24 cellular contexts compared by ENCODE assay signal in genomic region chrX:15546745-15547144, GRCh38. TPM values are rescaled to one million over a fixed set of nuclear protein-coding genes. Genes with fewer than 3 reads are reported as not detected.
A peak's percentile ranks its signal among the peaks of the same experiment; 100 is the strongest.
DNase-seq lines count a peak whose midpoint lies in the region; ATAC-seq, FAIRE-seq and TF ChIP-seq lines count a peak whose summit lies in the region.
"Had no signal": no experiment of that assay in that cellular context is flagged by ENCODE, and none has a peak within 500 bp of the region (broad histone marks: within the 10 kb centered on the region; RNA-seq: fewer than 3 reads in every experiment).

No MANE protein-coding gene starts in this region.

- intact Hi-C loops in upper lobe of right lung (cut with DNase I), result no loop called here

- H3K36me3 ChIP-seq in astrocyte (ENCODE audit: insufficient read depth, low read length) (no peaks in the 10 kb centered on the region), upper lobe of right lung (no peaks in the 10 kb centered on the region)

- FAIRE-seq in astrocyte (lab: Jason Lieb, UNC), result peak; percentile 96
- FAIRE-seq: D721Med had no signal

- DNase-seq in HT1080 (ENCODE audit: low read depth), result peak; percentile 2
- DNase-seq in NB4 (ENCODE audit: low read depth), result peak; percentile 61
- no peak for DNase-seq in astrocyte (ENCODE audit: low read depth)
- no peak for DNase-seq in upper lobe of right lung
- DNase-seq in T-cell, result no peak
- no peak for DNase-seq in islet precursor cell
- no peak for DNase-seq in HuH-7.5 (ENCODE audit: low spot score)
- DNase-seq: C1 segment of cervical spinal cord; DMS79 treated with DMSO at 0.1 percent for 48 hours; GM23248; NCI-H1092 treated with DMSO at 0.1 percent for 48 hours; NCI-H146; NCI-H2029 treated with DMSO at 0.1 percent for 48 hours; NCI-H2171; NCI-H446; NCI-H526 treated with DMSO at 0.1 percent for 48 hours; NK-92 treated with Interleukin-12 subunit alpha and Interleukin-12 subunit beta, amount 100 ng/mL, for 24 hours; RPMI8226; SHP77 treated with DMSO at 0.1 percent for 48 hours; SK-N-SH had no signal

- TF ChIP-seq CTCF in NB4 (IDR thresholded peaks at IDR 0.05; ENCODE audit: low read depth, low read length), result no peak
- TF ChIP-seq CTCF in astrocyte (IDR thresholded peaks at IDR 0.05; ENCODE audit: insufficient read depth, low read depth, low read length), result no peak
- no peak for TF ChIP-seq CTCF in upper lobe of right lung (IDR thresholded peaks at IDR 0.05)

- H3K9me3 ChIP-seq in astrocyte (ENCODE audit: insufficient read depth, low read depth, low read length) (no peaks in the 10 kb centered on the region), upper lobe of right lung (no peaks in the 10 kb centered on the region)
- H3K9me3 ChIP-seq: SK-N-SH had no signal

- no peaks in the 10 kb centered on the region for H3K27me3 ChIP-seq in astrocyte (ENCODE audit: insufficient read depth, low read length)
- H3K27me3 ChIP-seq in upper lobe of right lung, result no peaks in the 10 kb centered on the region

- POLR2A ChIA-PET in T-cell (lab: Charles Lee), result no interaction called here

- H3K9me3 Mint-ChIP-seq in astrocyte (ENCODE audit: unreplicated experiment) (no peaks in the 10 kb centered on the region), T-cell (no peaks in the 10 kb centered on the region)

- H3K27ac Mint-ChIP-seq in astrocyte (ENCODE audit: unreplicated experiment) (no peak overlapping the region), T-cell (no peak overlapping the region)

- H3K27me3 Mint-ChIP-seq in astrocyte (ENCODE audit: low read depth, unreplicated experiment), result no peaks in the 10 kb centered on the region
- peaks cover 1 to 53% of the 10 kb centered on the region in 2 donors for H3K27me3 Mint-ChIP-seq in T-cell

- no peak overlapping the region for H2AFZ ChIP-seq in astrocyte (ENCODE audit: low read depth, low read length)
- H2AFZ ChIP-seq: GM23248 had no signal

- H3K79me2 ChIP-seq in astrocyte (ENCODE audit: insufficient read depth, low read length), result no peaks in the 10 kb centered on the region

- no peak overlapping the region for H3K9ac ChIP-seq in astrocyte (ENCODE audit: low read length)
- H3K9ac ChIP-seq: GM23248, SK-N-SH had no signal

- CTCF ChIA-PET in T-cell (lab: Charles Lee), result no interaction called here

- H3K36me3 Mint-ChIP-seq in astrocyte (ENCODE audit: low read depth, unreplicated experiment) (no peaks in the 10 kb centered on the region), T-cell (no peaks in the 10 kb centered on the region)

- H3K4me2 ChIP-seq in astrocyte (ENCODE audit: low read length), result no peak overlapping the region
- H3K4me2 ChIP-seq: SK-N-SH had no signal

- H4K20me1 ChIP-seq in astrocyte (ENCODE audit: insufficient read depth, low read length), result no peaks in the 10 kb centered on the region

- no peak overlapping the region for H3K27ac ChIP-seq in astrocyte (ENCODE audit: low read depth, low read length)
- H3K27ac ChIP-seq in upper lobe of right lung, result no peak overlapping the region
- H3K27ac ChIP-seq: GM23248 had no signal

- no peak overlapping the region for H3K4me3 Mint-ChIP-seq in astrocyte (ENCODE audit: unreplicated experiment)
- H3K4me3 Mint-ChIP-seq in T-cell, result no peak overlapping the region

- H3K4me1 ChIP-seq in astrocyte (ENCODE audit: insufficient read depth, low read length), result no peaks in the 10 kb centered on the region
- H3K4me1 ChIP-seq in upper lobe of right lung, result peaks cover 5% of the 10 kb centered on the region

- H3K4me3 ChIP-seq in NB4 (ENCODE audit: low read depth, low read length) (no peak overlapping the region), astrocyte (ENCODE audit: insufficient read depth, low read depth, low read length) (no peak overlapping the region), upper lobe of right lung (no peak overlapping the region)
- H3K4me3 ChIP-seq: GM23248 had no signal

- H3K4me1 Mint-ChIP-seq in astrocyte (ENCODE audit: low read depth, unreplicated experiment) (no peaks in the 10 kb centered on the region), T-cell (no peaks in the 10 kb centered on the region)

- peak; percentile 28 for ATAC-seq in upper lobe of right lung
- ATAC-seq in T-cell (replicated peaks in 1 of 4), result no peak
- ATAC-seq: HCT116 had no signal

- TF ChIP-seq POLR2A in NB4 (IDR thresholded peaks at IDR 0.05; ENCODE audit: extremely low read depth, insufficient read length), result no peak

RNA-seq across cellular contexts. Expression of gene BMX, which starts 46.1 kb away (rescaled TPM):
- total RNA-seq in HT1080 (2014; rRNA removed; shearing (Covaris generic)), result 0.34 TPM in 1 of 2 replicates, not detected in the other
- polyA plus RNA-seq in HT1080 (2015; cell fraction: cytosol; rRNA removed), result not detected in 2 replicates
- not detected in 2 replicates for polyA plus RNA-seq in HT1080 (2015; cell fraction: nucleus; rRNA removed)
- not detected in 2 replicates for total RNA-seq in astrocyte
- 3.6 TPM for total RNA-seq in upper lobe of right lung
- total RNA-seq in T-cell, result not detected
- total RNA-seq: A673; GM23248; T-helper 1 cell treated with Interleukin-12 subunit alpha and Interleukin-12 subunit beta and Interleukin-4 antibody, amounts not matched to agents 30 ng/mL and 1 ng/mL, for 36 hours had no signal
- polyA plus RNA-seq: GM23248, SK-N-SH had no signal

RNA-seq across cellular contexts. Expression of gene PIR, which starts 53.6 kb away (rescaled TPM):
- total RNA-seq in HT1080 (2014; rRNA removed; shearing (Covaris generic)), result 15.6 and 19.3 TPM in 2 replicates
- polyA plus RNA-seq in HT1080 (2015; cell fraction: cytosol; rRNA removed), result 9.7 and 14.7 TPM in 2 replicates
- 12.2 and 14.5 TPM in 2 replicates for polyA plus RNA-seq in HT1080 (2015; cell fraction: nucleus; rRNA removed)
- total RNA-seq in astrocyte (5.0 and 5.5 TPM in 2 replicates), upper lobe of right lung (24.8 TPM), T-cell (under 1 TPM in 1 of 5 donors, not detected in 4; 0.51 TPM)

RNA-seq across cellular contexts. Expression of gene ACE2, which starts 54.0 kb away (rescaled TPM):
- total RNA-seq in HT1080 (2014; rRNA removed; shearing (Covaris generic)), result not detected in 2 replicates
- polyA plus RNA-seq in HT1080 (2015; cell fraction: cytosol; rRNA removed), result not detected in 2 replicates
- not detected in 2 replicates for polyA plus RNA-seq in HT1080 (2015; cell fraction: nucleus; rRNA removed)
- not detected in 2 replicates for total RNA-seq in astrocyte
- 3.4 TPM for total RNA-seq in upper lobe of right lung
- total RNA-seq in T-cell, result not detected
- total RNA-seq: A673; GM23248; T-helper 1 cell treated with Interleukin-12 subunit alpha and Interleukin-12 subunit beta and Interleukin-4 antibody, amounts not matched to agents 30 ng/mL and 1 ng/mL, for 36 hours had no signal
- polyA plus RNA-seq: GM23248, SK-N-SH had no signal

Comparison
In these comparisons a context has a peak if more than half of its experiments do, and no peak if none do; other contexts are left out.
1. DNase-seq: peak in HT1080 (single experiment) and NB4 (single experiment); none in astrocyte (single experiment), upper lobe of right lung (single experiment), T-cell (0 of 34), islet precursor cell (single experiment) and HuH-7.5 (single experiment).